In the genomic region with DNA sequence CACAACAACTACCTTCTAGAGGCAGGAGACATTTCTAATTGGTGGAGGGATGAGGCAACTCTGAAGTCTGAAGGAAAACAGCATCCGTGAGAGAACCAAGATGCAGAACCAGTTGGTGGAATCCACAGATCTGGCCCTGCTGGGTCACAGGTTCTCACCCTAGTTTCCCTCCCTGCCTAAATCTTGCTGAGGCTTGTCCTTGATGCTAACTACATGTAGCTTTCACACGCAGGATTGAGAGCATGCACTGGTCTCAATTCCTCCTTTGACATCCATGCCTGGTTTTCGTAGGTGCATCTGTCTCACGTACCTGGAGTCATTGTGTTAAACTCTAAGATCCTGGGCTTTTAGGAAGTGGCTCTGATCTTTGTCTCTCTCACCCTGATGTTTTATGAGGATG, we compare ENCODE assay signal across 36 cellular contexts. TPM values are rescaled to one million over a fixed set of nuclear protein-coding genes. Genes with fewer than 3 reads are reported as not detected.
DNase-seq lines count a peak whose midpoint lies in the region; ATAC-seq and TF ChIP-seq lines count a peak whose summit lies in the region.
"Had no signal": no experiment of that assay in that cellular context is flagged by ENCODE, and none has a peak within 500 bp of the region (broad histone marks: within the 10 kb centered on the region; RNA-seq: fewer than 3 reads in every experiment).

No MANE protein-coding gene starts in this region.

- in situ Hi-C loops in Panc1 (cut with HindIII; ENCODE audit: low pct_unique_long_range_greater_than_20kb, low sequenced_read_pairs): no loop called here

- TF ChIP-seq CTCF in Caco-2 (IDR thresholded peaks at IDR 0.05; ENCODE audit: insufficient read depth in 1 of 2, low read depth in 1 of 2, low read length in 1 of 2, severe bottlenecking in 1 of 2, unreplicated experiment in 1 of 2): no peak
- no peak for TF ChIP-seq CTCF in Panc1 (IDR thresholded peaks at IDR 0.05)

- peaks cover 14% of the 10 kb centered on the region for H3K4me1 Mint-ChIP-seq in Caco-2 (ENCODE audit: low read depth, unreplicated experiment)
- H3K4me1 Mint-ChIP-seq: activated B cell treated with CpG ODN at 0.5 μM for 24 hours; stimulated activated naive B cell treated with anti-CD40 and anti-IgM and Interleukin-4, amounts not matched to agents 10 μg/mL and 1 μg/mL and 100 μg/mL, for 72 hours had no signal

- no peaks in the 10 kb centered on the region for H3K27me3 Mint-ChIP-seq in Caco-2 (ENCODE audit: insufficient read depth, unreplicated experiment)
- H3K27me3 Mint-ChIP-seq: activated CD4-positive, alpha-beta T cell treated with anti-CD3 and anti-CD28 coated beads, Interleukin-2, amount 10 ng/mL, durations not matched to agents 7 days and 5 days; stimulated activated naive B cell treated with anti-CD40 and anti-IgM and Interleukin-4, amounts not matched to agents 10 μg/mL and 1 μg/mL and 100 μg/mL, for 72 hours had no signal

- H3K36me3 ChIP-seq in Caco-2 (ENCODE audit: control insufficient read depth, insufficient read depth, low read length) (no peaks in the 10 kb centered on the region), Panc1 (ENCODE audit: control insufficient read depth, insufficient read depth, low read length) (no peaks in the 10 kb centered on the region), esophagus (ENCODE audit: control insufficient read depth in 2 of 2, insufficient read depth in 2 of 2, low read length in 1 of 2) (no peaks in the 10 kb centered on the region), mesodermal cell (ENCODE audit: control insufficient read depth, insufficient read depth, low read length) (no peaks in the 10 kb centered on the region)
- H3K36me3 ChIP-seq: cardiac muscle cell, colonic mucosa, gastrocnemius medialis, ovary, upper lobe of left lung had no signal

- peaks cover 38% of the 10 kb centered on the region for H3K4me1 ChIP-seq in Caco-2
- H3K4me1 ChIP-seq in Panc1 (ENCODE audit: control insufficient read depth, insufficient read depth, low read length): peaks cover 58% of the 10 kb centered on the region
- H3K4me1 ChIP-seq in esophagus (ENCODE audit: control insufficient read depth in 2 of 2, insufficient read depth in 2 of 2, low read length in 1 of 2): peaks cover 0 to 4% of the 10 kb centered on the region in 2 donors
- H3K4me1 ChIP-seq in mesodermal cell (ENCODE audit: control insufficient read depth, insufficient read depth, low read length, poor library complexity, severe bottlenecking): peaks cover 48% of the 10 kb centered on the region
- H3K4me1 ChIP-seq: colonic mucosa, gastrocnemius medialis, upper lobe of left lung had no signal

- no peaks in the 10 kb centered on the region for H3K9me3 ChIP-seq in Caco-2
- no peaks in the 10 kb centered on the region for H3K9me3 ChIP-seq in Panc1 (ENCODE audit: control insufficient read depth, insufficient read depth, low read depth, low read length)
- H3K9me3 ChIP-seq in esophagus (ENCODE audit: control insufficient read depth in 2 of 2, insufficient read depth in 1 of 2, low read depth in 1 of 2, low read length in 1 of 2): no peaks in the 10 kb centered on the region
- H3K9me3 ChIP-seq in mesodermal cell (ENCODE audit: control insufficient read depth, low read length): peaks cover 8% of the 10 kb centered on the region
- H3K9me3 ChIP-seq: colonic mucosa, gastrocnemius medialis, ovary, upper lobe of left lung had no signal

- ATAC-seq in Panc1 (no peak), SK-N-SH treated with all-trans-retinoic acid at 6 μM for 48 hours (no peak), GM18511 (IDR thresholded peaks at IDR 0.05; ENCODE audit: unreplicated experiment) (no peak)
- ATAC-seq: gastrocnemius medialis; left cardiac atrium; stimulated activated naive B cell treated with anti-CD40 and anti-IgM and Interleukin-4, amounts not matched to agents 10 μg/mL and 1 μg/mL and 100 μg/mL, for 72 hours had no signal

- H3K4me3 Mint-ChIP-seq in Caco-2 (ENCODE audit: unreplicated experiment): no peak overlapping the region
- H3K4me3 Mint-ChIP-seq: activated B cell treated with CpG ODN at 0.5 μM for 24 hours; activated CD4-positive, alpha-beta T cell treated with anti-CD3 and anti-CD28 coated beads, Interleukin-2, amount 10 ng/mL, durations not matched to agents 7 days and 5 days; activated naive CD8-positive, alpha-beta T cell treated with anti-CD3 and anti-CD28 coated beads, Interleukin-2, amount 10 ng/mL, durations not matched to agents 7 days and 5 days; nephron; stimulated activated naive B cell treated with anti-CD40 and anti-IgM and Interleukin-4, amounts not matched to agents 10 μg/mL and 1 μg/mL and 100 μg/mL, for 72 hours had no signal

- intact Hi-C loops in Caco-2 (cut with micrococcal nuclease; ENCODE audit: unreplicated experiment) (no loop called here), Panc1 (cut with micrococcal nuclease; ENCODE audit: unreplicated experiment) (no loop called here)

- H3K27ac Mint-ChIP-seq in Caco-2 (ENCODE audit: unreplicated experiment): peak overlapping the region; percentile 91
- H3K27ac Mint-ChIP-seq: activated B cell treated with CpG ODN at 0.5 μM for 24 hours; activated CD4-positive, alpha-beta T cell treated with anti-CD3 and anti-CD28 coated beads, Interleukin-2, amount 10 ng/mL, durations not matched to agents 7 days and 5 days; activated naive CD8-positive, alpha-beta T cell treated with anti-CD3 and anti-CD28 coated beads, Interleukin-2, amount 10 ng/mL, durations not matched to agents 7 days and 5 days; stimulated activated naive B cell treated with anti-CD40 and anti-IgM and Interleukin-4, amounts not matched to agents 10 μg/mL and 1 μg/mL and 100 μg/mL, for 72 hours had no signal

- 47 to 70% methylated on average over 4 of the region's 4 CpGs for WGBS in esophagus, 2 donors
- WGBS in mesodermal cell (ENCODE audit: insufficient coverage in 2 of 2), 2 experiments: 57 to 62% methylated on average over 3 of the region's 4 CpGs

- H3K27ac ChIP-seq in Panc1 (ENCODE audit: low read length) (peak overlapping the region; percentile 8; the same call in 1 of the 2 replicates), esophagus (ENCODE audit: low read depth in 2 of 2, low read length in 1 of 2) (peak overlapping the region; percentile 29 to 83), mesodermal cell (ENCODE audit: low read depth, low read length, severe bottlenecking) (peak overlapping the region; percentile 29)
- H3K27ac ChIP-seq: cardiac muscle cell, colonic mucosa, gastrocnemius medialis, KMS-11, ovary, upper lobe of left lung had no signal

- H3K36me3 Mint-ChIP-seq in Caco-2 (ENCODE audit: insufficient read depth, unreplicated experiment): peaks cover 6% of the 10 kb centered on the region
- H3K36me3 Mint-ChIP-seq: activated naive CD8-positive, alpha-beta T cell treated with anti-CD3 and anti-CD28 coated beads, Interleukin-2, amount 10 ng/mL, durations not matched to agents 7 days and 5 days had no signal

- no peak for DNase-seq in Caco-2
- DNase-seq in Panc1 (ENCODE audit: low read depth, low spot score): no peak
- DNase-seq in NCI-H1092 treated with DMSO at 0.1 percent for 48 hours (lab: John Stamatoyannopoulos, UW): no peak
- no peak for DNase-seq in Ammon's horn (ENCODE audit: low spot score)
- DNase-seq: 8988T; activated B cell treated with CpG ODN at 0.5 μM for 24 hours; activated CD4-positive, alpha-beta T cell treated with anti-CD3 and anti-CD28 coated beads, Interleukin-2, amount 10 ng/mL, durations not matched to agents 7 days and 5 days; activated gamma-delta T cell; activated naive CD8-positive, alpha-beta T cell treated with anti-CD3 and anti-CD28 coated beads, Interleukin-2, amount 10 ng/mL, durations not matched to agents 7 days and 5 days; activated T-cell treated with anti-CD3 and anti-CD28 coated beads, Interleukin-2, amount 50 U/mL, for 1 hour; Calu3; colonic mucosa; DMS79; effector memory CD4-positive, alpha-beta T cell; gastrocnemius medialis; GDM1; left cardiac atrium; NCI-H1436 treated with DMSO at 0.1 percent for 48 hours; NCI-H2107; NCI-H446 treated with DMSO at 0.1 percent for 48 hours; ovary; RPMI8226; stimulated activated naive B cell treated with anti-CD40 and anti-IgM and Interleukin-4, amounts not matched to agents 10 μg/mL and 1 μg/mL and 100 μg/mL, for 72 hours; upper lobe of left lung had no signal

- BruUV-seq in Caco-2 (replicated peaks; lab: Mats Ljungman, UMichigan) (no TSS peak), Panc1 (replicated peaks; lab: Mats Ljungman, UMichigan) (no TSS peak)

- POLR2A ChIA-PET in Caco-2 (lab: Charles Lee): no interaction called here
- POLR2A ChIA-PET in Panc1 (lab: Charles Lee): interaction anchor here (0.6 kb wide), 1 partner anchor 16 kb away, joined by 12 read pairs; no protein-coding TSS in a partner anchor

- H3K4me3 ChIP-seq in Caco-2 (ENCODE audit: low read depth, low read length): no peak overlapping the region
- H3K4me3 ChIP-seq in Panc1 (ENCODE audit: low read depth in 2 of 2, low read length in 2 of 2): no peak overlapping the region
- no peak overlapping the region for H3K4me3 ChIP-seq in esophagus (ENCODE audit: low read depth in 1 of 2, low read length in 2 of 2)
- H3K4me3 ChIP-seq in mesodermal cell (ENCODE audit: extremely low read depth, insufficient read depth, low read length, poor library complexity, severe bottlenecking): no peak overlapping the region
- H3K4me3 ChIP-seq: cardiac muscle cell, colonic mucosa, gastrocnemius medialis, lung, ovary, upper lobe of left lung had no signal

- no peaks in the 10 kb centered on the region for H3K9me3 Mint-ChIP-seq in Caco-2 (ENCODE audit: unreplicated experiment)
- H3K9me3 Mint-ChIP-seq: activated CD4-positive, alpha-beta T cell treated with anti-CD3 and anti-CD28 coated beads, Interleukin-2, amount 10 ng/mL, durations not matched to agents 7 days and 5 days; activated naive CD8-positive, alpha-beta T cell treated with anti-CD3 and anti-CD28 coated beads, Interleukin-2, amount 10 ng/mL, durations not matched to agents 7 days and 5 days; stimulated activated naive B cell treated with anti-CD40 and anti-IgM and Interleukin-4, amounts not matched to agents 10 μg/mL and 1 μg/mL and 100 μg/mL, for 72 hours had no signal

- H3K27me3 ChIP-seq in Caco-2 (replicated peaks; ENCODE audit: control insufficient read depth, insufficient read depth, low read length) (no peaks in the 10 kb centered on the region), Panc1 (ENCODE audit: control insufficient read depth, insufficient read depth, low read length) (no peaks in the 10 kb centered on the region), esophagus (ENCODE audit: control insufficient read depth in 1 of 2, insufficient read depth in 2 of 2, low read length in 2 of 2) (no peaks in the 10 kb centered on the region)
- H3K27me3 ChIP-seq: cardiac muscle cell, colonic mucosa, gastrocnemius medialis, ovary, upper lobe of left lung had no signal

- CTCF ChIA-PET in Caco-2 (lab: Charles Lee): no interaction called here
- CTCF ChIA-PET in Panc1 (lab: Charles Lee): no interaction called here

RNA-seq across cellular contexts. Expression of a gene that starts 9.7 kb away (rescaled TPM):
- total RNA-seq in Caco-2 (2022) (50.0 and 51.8 TPM in 2 replicates), Panc1 (2021; ENCODE audit: unreplicated experiment) (65.9 TPM)
- 26.8 TPM for polyA plus RNA-seq in Panc1 (2012; ENCODE audit: insufficient read length)
- 10 to 100 TPM in 1 of 2 donors, 1 to 10 TPM in 1; 2.7 to 10.3 TPM for polyA plus RNA-seq in esophagus
- polyA plus RNA-seq in mesodermal cell (2013, experiment 1 of 2): 193 TPM
- polyA plus RNA-seq in mesodermal cell (2013, experiment 2 of 2): 155 TPM
- total RNA-seq: cardiac muscle cell had no signal

RNA-seq across cellular contexts. Expression of a gene that starts 40.7 kb away (rescaled TPM):
- total RNA-seq in Caco-2 (2022) (0.66 TPM in 1 of 2 replicates, not detected in the other), Panc1 (2021; ENCODE audit: unreplicated experiment) (not detected)
- polyA plus RNA-seq in Panc1 (2012; ENCODE audit: insufficient read length): not detected
- polyA plus RNA-seq in esophagus: under 1 TPM in 1 of 2 donors, not detected in 1; 0.02 TPM
- 0.48 TPM for polyA plus RNA-seq in mesodermal cell (2013, experiment 1 of 2)
- polyA plus RNA-seq in mesodermal cell (2013, experiment 2 of 2): not detected
- total RNA-seq: activated B cell treated with CpG ODN at 0.5 μM for 24 hours, Calu3, colonic mucosa, gastrocnemius medialis, HT1080, left cardiac atrium, renal cortical epithelial cell, SK-MEL-5 had no signal
- polyA plus RNA-seq: aorta had no signal
